ENCODE assay signal across 16 cellular contexts in the genomic region with DNA sequence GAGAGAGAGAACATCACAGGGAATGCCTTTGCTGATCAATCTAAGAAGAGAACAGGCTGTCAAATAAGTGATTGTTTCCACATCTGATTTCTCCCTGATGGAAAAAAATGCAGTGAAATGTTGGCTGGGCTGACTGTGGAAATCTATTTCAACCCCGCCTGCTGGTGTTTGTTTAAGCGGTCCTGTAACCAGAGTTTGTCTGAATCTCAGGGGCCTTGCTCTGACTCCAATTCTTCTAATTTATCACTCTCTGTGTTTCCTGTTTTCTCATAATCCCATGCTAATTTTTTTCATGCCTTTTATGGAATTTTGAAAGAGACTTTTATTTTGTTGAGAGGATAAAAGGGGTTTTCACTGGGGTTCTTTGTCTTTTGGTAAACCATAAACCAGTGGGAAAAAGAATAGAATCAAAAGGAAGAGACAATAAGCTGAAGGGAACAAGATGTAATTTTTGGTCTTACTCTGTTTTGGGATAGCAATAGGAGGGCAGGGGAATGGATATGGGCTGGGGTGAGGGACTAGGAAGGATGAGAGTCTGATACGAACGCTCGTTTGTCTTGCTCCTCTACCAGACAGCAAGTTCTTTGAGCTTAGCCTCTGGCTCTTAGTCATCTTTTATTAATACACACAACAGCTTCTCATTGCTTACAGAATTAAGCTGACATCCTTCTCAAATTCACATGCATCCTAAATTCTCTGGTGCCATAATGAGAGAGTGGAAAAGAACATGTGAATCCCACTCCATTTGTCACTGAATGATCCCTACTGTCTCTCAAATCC. TPM values are rescaled to one million over a fixed set of nuclear protein-coding genes. Genes with fewer than 3 reads are reported as not detected.
DNase-seq lines count a peak whose midpoint lies in the region; ATAC-seq and TF ChIP-seq lines count a peak whose summit lies in the region.
"Had no signal": no experiment of that assay in that cellular context is flagged by ENCODE, and none has a peak within 500 bp of the region (broad histone marks: within the 10 kb centered on the region; RNA-seq: fewer than 3 reads in every experiment).

No MANE protein-coding gene starts in this region.

- POLR2A ChIA-PET in SK-N-SH (lab: Yijun Ruan, JAX) = no interaction called here

- H4K20me1 ChIP-seq in SK-N-SH (ENCODE audit: insufficient read depth) = no peaks in the 10 kb centered on the region

- no peaks in the 10 kb centered on the region for H3K36me3 ChIP-seq in SK-N-SH (replicated peaks in 1 of 2; ENCODE audit: control insufficient read depth in 1 of 2, insufficient read depth in 2 of 2, low read length in 1 of 2)
- no peaks in the 10 kb centered on the region for H3K36me3 ChIP-seq in left ventricle myocardium inferior
- H3K36me3 ChIP-seq in parathyroid adenoma (ENCODE audit: control insufficient read depth, insufficient read depth, low read length) = no peaks in the 10 kb centered on the region
- no peaks in the 10 kb centered on the region for H3K36me3 ChIP-seq in vagina

- TF ChIP-seq EP300 in SK-N-SH (IDR thresholded peaks at IDR 0.05; ENCODE audit: borderline replicate concordance in 1 of 2, low read depth in 1 of 2, low read length in 1 of 2) = no peak

- DNase-seq in SK-N-SH (no peak), left ventricle myocardium inferior (no peak), vagina (ENCODE audit: extremely low spot score in 2 of 2) (no peak), COLO668 (lab: John Stamatoyannopoulos, UW; ENCODE audit: unreplicated experiment) (no peak), HPDE6-E6E7 (ENCODE audit: extremely low spot score) (no peak)
- DNase-seq: 8988T; activated CD8-positive, alpha-beta memory T cell treated with anti-CD3 and anti-CD28 coated beads, Interleukin-2, amount 10 ng/mL, durations not matched to agents 7 days and 5 days; immature natural killer cell; NCI-H1048; NCI-H510A; stimulated activated CD4-positive, alpha-beta T cell treated with anti-CD3 and anti-CD28 coated beads, Interleukin-4, amount 100 ng/mL, for 4 hours; stimulated activated naive CD8-positive, alpha-beta T cell treated with anti-CD3 and anti-CD28 coated beads, Interleukin-15, Interleukin-2, amounts not matched to agents 100 U/mL and 50 U/mL, for 24 hours had no signal

- no peak overlapping the region for H3K4me2 ChIP-seq in SK-N-SH
- H3K4me2 ChIP-seq in parathyroid adenoma (ENCODE audit: low read length) = no peak overlapping the region

- peaks cover 4 to 19% of the 10 kb centered on the region in 2 experiments for H3K4me1 ChIP-seq in SK-N-SH (ENCODE audit: control insufficient read depth in 1 of 2, insufficient read depth in 2 of 2, low read depth in 1 of 2, low read length in 1 of 2)
- H3K4me1 ChIP-seq in left ventricle myocardium inferior = peaks cover 40% of the 10 kb centered on the region
- no peaks in the 10 kb centered on the region for H3K4me1 ChIP-seq in parathyroid adenoma
- H3K4me1 ChIP-seq in vagina = peaks cover 6% of the 10 kb centered on the region

- H3K27ac ChIP-seq in SK-N-SH (ENCODE audit: low read depth in 2 of 2, low read length in 1 of 2) (no peak overlapping the region), left ventricle myocardium inferior (replicated peaks) (peak overlapping the region; percentile 83), parathyroid adenoma (peak overlapping the region; percentile 43), vagina (peak overlapping the region; percentile 55)
- H3K27ac ChIP-seq: RWPE1 had no signal

- H3K79me2 ChIP-seq in SK-N-SH (ENCODE audit: insufficient read depth) = no peaks in the 10 kb centered on the region
- H3K79me2 ChIP-seq in parathyroid adenoma = no peaks in the 10 kb centered on the region

- H3K9me2 ChIP-seq in SK-N-SH = no peaks in the 10 kb centered on the region

- no peak overlapping the region for H3K9ac ChIP-seq in SK-N-SH
- no peak overlapping the region for H3K9ac ChIP-seq in parathyroid adenoma

- no peak for TF ChIP-seq POLR2A in vagina (IDR thresholded peaks at IDR 0.05)

- H2AFZ ChIP-seq in SK-N-SH (ENCODE audit: low read depth) = peak overlapping the region; percentile 34; the same call in 1 of the 2 replicates
- H2AFZ ChIP-seq in parathyroid adenoma = no peak overlapping the region

- ATAC-seq in SK-N-SH treated with all-trans-retinoic acid at 6 μM for 48 hours (no peak), HG03378 (IDR thresholded peaks at IDR 0.05; ENCODE audit: unreplicated experiment) (no peak)
- ATAC-seq: activated CD8-positive, alpha-beta memory T cell treated with anti-CD3 and anti-CD28 coated beads, Interleukin-2, amount 10 ng/mL, durations not matched to agents 7 days and 5 days; stimulated activated naive CD8-positive, alpha-beta T cell treated with anti-CD3 and anti-CD28 coated beads, Interleukin-15, Interleukin-2, amounts not matched to agents 100 U/mL and 50 U/mL, for 24 hours had no signal

- CTCF ChIA-PET in SK-N-SH (lab: Yijun Ruan, JAX) = interaction anchor here (1.1 to 1.9 kb wide), 2 partner anchors 9 to 46 kb away, joined by 3 to 5 read pairs; no protein-coding TSS in a partner anchor

- 85% methylated on average over 5 of the region's 5 CpGs for WGBS in SK-N-SH (ENCODE audit: low lambda C conversion rate)

- intact Hi-C loops in left ventricle myocardium inferior (cut with micrococcal nuclease) = no loop called here
- intact Hi-C loops in vagina (cut with DNase I) = loop anchor here (5.0 kb wide), 1 partner anchor 46 kb away; no protein-coding TSS in a partner anchor

- TF ChIP-seq CTCF in SK-N-SH (IDR thresholded peaks at IDR 0.05) = no peak
- TF ChIP-seq CTCF in left ventricle myocardium inferior (IDR thresholded peaks at IDR 0.05; ENCODE audit: borderline replicate concordance) = no peak
- TF ChIP-seq CTCF in parathyroid adenoma (IDR thresholded peaks at IDR 0.05) = no peak
- TF ChIP-seq CTCF in vagina (IDR thresholded peaks at IDR 0.05) = no peak

- no peak overlapping the region for H3K4me3 ChIP-seq in SK-N-SH (ENCODE audit: low read depth in 2 of 2, low read length in 1 of 2)
- H3K4me3 ChIP-seq in left ventricle myocardium inferior = peak overlapping the region; percentile 3
- H3K4me3 ChIP-seq in parathyroid adenoma (ENCODE audit: low read depth, low read length) = no peak overlapping the region
- H3K4me3 ChIP-seq in vagina = no peak overlapping the region

- H3F3A ChIP-seq in SK-N-SH (replicated peaks; ENCODE audit: insufficient read depth) = no peaks in the 10 kb centered on the region

- H3K27me3 ChIP-seq in SK-N-SH (ENCODE audit: insufficient read depth) = no peaks in the 10 kb centered on the region
- no peaks in the 10 kb centered on the region for H3K27me3 ChIP-seq in left ventricle myocardium inferior (ENCODE audit: low read depth)
- H3K27me3 ChIP-seq in parathyroid adenoma (ENCODE audit: control insufficient read depth, insufficient read depth, low read length) = no peaks in the 10 kb centered on the region
- H3K27me3 ChIP-seq in vagina = no peaks in the 10 kb centered on the region

- no peak for TF ChIP-seq RAD21 in SK-N-SH (IDR thresholded peaks at IDR 0.05; ENCODE audit: low read length)

- H3K9me3 ChIP-seq in SK-N-SH (no peaks in the 10 kb centered on the region), left ventricle myocardium inferior (replicated peaks) (no peaks in the 10 kb centered on the region), parathyroid adenoma (ENCODE audit: control insufficient read depth, low read length) (no peaks in the 10 kb centered on the region), vagina (no peaks in the 10 kb centered on the region)

TF ChIP-seq in SK-N-SH, 30 proteins besides CTCF, POLR2A, EP300 and RAD21 (continues in another document):
- TF ChIP-seq FOXJ3 (CRISPR knock-in tag; IDR thresholded peaks at IDR 0.05) = no peak
- TF ChIP-seq, protein P1, sequence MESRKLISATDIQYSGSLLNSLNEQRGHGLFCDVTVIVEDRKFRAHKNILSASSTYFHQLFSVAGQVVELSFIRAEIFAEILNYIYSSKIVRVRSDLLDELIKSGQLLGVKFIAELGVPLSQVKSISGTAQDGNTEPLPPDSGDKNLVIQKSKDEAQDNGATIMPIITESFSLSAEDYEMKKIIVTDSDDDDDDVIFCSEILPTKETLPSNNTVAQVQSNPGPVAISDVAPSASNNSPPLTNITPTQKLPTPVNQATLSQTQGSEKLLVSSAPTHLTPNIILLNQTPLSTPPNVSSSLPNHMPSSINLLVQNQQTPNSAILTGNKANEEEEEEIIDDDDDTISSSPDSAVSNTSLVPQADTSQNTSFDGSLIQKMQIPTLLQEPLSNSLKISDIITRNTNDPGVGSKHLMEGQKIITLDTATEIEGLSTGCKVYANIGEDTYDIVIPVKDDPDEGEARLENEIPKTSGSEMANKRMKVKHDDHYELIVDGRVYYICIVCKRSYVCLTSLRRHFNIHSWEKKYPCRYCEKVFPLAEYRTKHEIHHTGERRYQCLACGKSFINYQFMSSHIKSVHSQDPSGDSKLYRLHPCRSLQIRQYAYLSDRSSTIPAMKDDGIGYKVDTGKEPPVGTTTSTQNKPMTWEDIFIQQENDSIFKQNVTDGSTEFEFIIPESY (IDR thresholded peaks at IDR 0.05; ENCODE audit: borderline replicate concordance, low read depth) = no peak

TF ChIP-seq in SK-N-SH treated with all-trans-retinoic acid at 6 μM for 48 hours, 23 proteins besides CTCF, POLR2A, EP300 and RAD21:
- TF ChIP-seq CSDC2 (CRISPR knock-in tag; IDR thresholded peaks at IDR 0.05) = no peak

RNA-seq across cellular contexts. Expression of a gene that starts 8.0 kb away (rescaled TPM):
- polyA plus RNA-seq in SK-N-SH (2012; rRNA removed) = 76.2 and 109 TPM in 2 replicates
- polyA plus RNA-seq in SK-N-SH (2012; cell fraction: cytosol; rRNA removed) = 103 and 113 TPM in 2 replicates
- polyA plus RNA-seq in SK-N-SH (2012; cell fraction: nucleus; rRNA removed) = 41.9 and 53.5 TPM in 2 replicates
- total RNA-seq in left ventricle myocardium inferior (497 TPM), vagina (1,065 TPM)
- total RNA-seq: activated CD8-positive, alpha-beta memory T cell treated with anti-CD3 and anti-CD28 coated beads, Interleukin-2, amount 10 ng/mL, durations not matched to agents 7 days and 5 days had no signal

RNA-seq across cellular contexts. Expression of a gene that starts 44.7 kb away (rescaled TPM):
- 0.64 and 1.1 TPM in 2 replicates for polyA plus RNA-seq in SK-N-SH (2012; rRNA removed)
- 1.2 and 1.7 TPM in 2 replicates for polyA plus RNA-seq in SK-N-SH (2012; cell fraction: cytosol; rRNA removed)
- polyA plus RNA-seq in SK-N-SH (2012; cell fraction: nucleus; rRNA removed) = 0.22 and 0.58 TPM in 2 replicates
- total RNA-seq in left ventricle myocardium inferior (0.14 TPM), vagina (2.2 TPM)

RNA-seq across cellular contexts. Expression of a gene that starts 50.3 kb away (rescaled TPM):
- not detected in 2 replicates for polyA plus RNA-seq in SK-N-SH (2012; rRNA removed)
- polyA plus RNA-seq in SK-N-SH (2012; cell fraction: cytosol; rRNA removed) = 0.01 TPM in 2 replicates
- 0.01 TPM in 1 of 2 replicates, not detected in the other for polyA plus RNA-seq in SK-N-SH (2012; cell fraction: nucleus; rRNA removed)
- total RNA-seq in left ventricle myocardium inferior (5.0 TPM), vagina (0.98 TPM)
- total RNA-seq: activated CD8-positive, alpha-beta memory T cell treated with anti-CD3 and anti-CD28 coated beads, Interleukin-2, amount 10 ng/mL, durations not matched to agents 7 days and 5 days had no signal
- polyA plus RNA-seq: immature natural killer cell had no signal

Comparison
In these comparisons a context has a peak if more than half of its experiments do, and no peak if none do; other contexts are left out.
1. H3K27ac ChIP-seq: peak in left ventricle myocardium inferior (single experiment), parathyroid adenoma (single experiment) and vagina (single experiment); none in SK-N-SH (0 of 2).